1 cellular context compared by ENCODE assay signal in the genomic region with DNA sequence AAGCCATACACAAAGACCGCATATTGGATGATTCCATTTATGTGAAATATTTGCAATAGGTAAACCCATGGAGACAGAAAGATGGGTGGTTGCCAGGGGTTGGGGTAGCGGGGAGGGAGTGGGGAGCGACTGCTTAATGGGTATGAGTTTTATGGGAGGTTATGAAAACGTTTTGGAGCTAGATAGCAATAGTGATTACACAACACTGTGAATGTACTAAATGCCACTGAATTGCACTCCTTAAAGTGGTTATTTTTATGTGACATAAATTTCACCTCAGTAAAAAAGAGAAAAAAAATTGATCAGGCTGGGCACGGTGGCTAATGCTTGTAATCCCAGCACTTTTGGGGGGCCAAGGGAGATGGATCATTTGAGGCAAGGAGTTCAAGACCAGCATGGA.
A peak's percentile ranks its signal among the peaks of the same experiment; 100 is the strongest.
TF ChIP-seq lines count a peak whose summit lies in the region.

No MANE protein-coding gene starts in this region.

TF ChIP-seq in IMR-90, 13 proteins besides CTCF, POLR2A, EP300 and RAD21:
- TF ChIP-seq MAZ (IDR thresholded peaks at IDR 0.05; ENCODE audit: borderline replicate concordance, low read depth, low read length) (no peak), MXI1 (IDR thresholded peaks at IDR 0.05; ENCODE audit: borderline replicate concordance, low read depth, low read length) (no peak), MAFK (IDR thresholded peaks at IDR 0.05; ENCODE audit: low read depth, low read length) (no peak), RCOR1 (IDR thresholded peaks at IDR 0.05; ENCODE audit: insufficient replicate concordance, low read length) (no peak), NFE2L2 (IDR thresholded peaks at IDR 0.05; ENCODE audit: low read depth, low read length) (no peak), CEBPB (IDR thresholded peaks at IDR 0.05; ENCODE audit: low read depth, low read length) (0 out of 2 replicates have a peak, but pooled peaks have one; percentile 13), RFX5 (IDR thresholded peaks at IDR 0.05; ENCODE audit: low read depth, low read length) (no peak)
- TF ChIP-seq, protein P1, sequence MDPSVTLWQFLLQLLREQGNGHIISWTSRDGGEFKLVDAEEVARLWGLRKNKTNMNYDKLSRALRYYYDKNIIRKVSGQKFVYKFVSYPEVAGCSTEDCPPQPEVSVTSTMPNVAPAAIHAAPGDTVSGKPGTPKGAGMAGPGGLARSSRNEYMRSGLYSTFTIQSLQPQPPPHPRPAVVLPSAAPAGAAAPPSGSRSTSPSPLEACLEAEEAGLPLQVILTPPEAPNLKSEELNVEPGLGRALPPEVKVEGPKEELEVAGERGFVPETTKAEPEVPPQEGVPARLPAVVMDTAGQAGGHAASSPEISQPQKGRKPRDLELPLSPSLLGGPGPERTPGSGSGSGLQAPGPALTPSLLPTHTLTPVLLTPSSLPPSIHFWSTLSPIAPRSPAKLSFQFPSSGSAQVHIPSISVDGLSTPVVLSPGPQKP (IDR thresholded peaks at IDR 0.05; ENCODE audit: borderline replicate concordance, low read depth, low read length): no peak
